Comparison of ENCODE assay signal across 8 cellular contexts in the genomic region with DNA sequence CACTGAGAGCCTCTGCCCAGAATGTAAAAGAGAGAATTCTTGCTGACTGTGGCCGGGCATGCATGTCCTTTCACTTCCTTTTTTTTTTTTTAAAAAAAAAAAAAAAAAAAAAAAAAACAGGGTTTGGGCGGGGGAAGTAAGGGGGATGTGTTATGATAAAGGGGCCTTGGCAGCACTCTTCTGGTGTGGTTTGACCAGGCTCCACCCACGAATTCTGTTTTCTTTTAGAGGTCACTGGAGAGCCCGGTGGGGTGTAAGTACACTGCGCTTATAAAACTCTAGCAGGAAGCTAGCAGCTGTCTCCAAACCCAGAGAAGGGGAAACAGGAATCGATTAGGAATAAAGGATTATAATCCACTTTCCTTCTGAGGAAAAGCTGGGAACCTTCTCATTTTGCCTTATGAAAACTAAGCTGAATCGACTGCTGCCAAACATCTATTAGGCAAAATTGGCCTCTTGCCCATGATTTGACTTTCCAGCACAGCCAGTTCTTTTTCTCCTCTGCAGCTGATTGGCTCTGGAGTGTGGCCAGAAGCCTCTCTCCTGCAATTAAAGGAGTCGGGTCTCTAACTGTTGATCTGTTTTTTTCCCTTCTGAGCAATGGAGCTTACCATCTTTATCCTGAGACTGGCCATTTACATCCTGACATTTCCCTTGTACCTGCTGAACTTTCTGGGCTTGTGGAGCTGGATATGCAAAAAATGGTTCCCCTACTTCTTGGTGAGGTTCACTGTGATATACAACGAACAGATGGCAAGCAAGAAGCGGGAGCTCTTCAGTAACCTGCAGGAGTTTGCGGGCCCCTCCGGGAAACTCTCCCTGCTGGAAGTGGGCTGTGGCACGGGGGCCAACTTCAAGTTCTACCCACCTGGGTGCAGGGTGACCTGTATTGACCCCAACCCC. TPM values are rescaled to one million over a fixed set of nuclear protein-coding genes. Genes with fewer than 3 reads are reported as not detected.
DNase-seq lines count a peak whose midpoint lies in the region; FAIRE-seq and TF ChIP-seq lines count a peak whose summit lies in the region.

No MANE protein-coding gene starts in this region.

- H3K4me3 ChIP-seq in Loucy (ENCODE audit: low read length, poor library complexity, severe bottlenecking) (peak overlapping the region; percentile 92), choroid plexus epithelial cell (ENCODE audit: low read depth, low read length) (peak overlapping the region; percentile 72), keratinocyte (ENCODE audit: control insufficient read depth in 2 of 3, extremely low read depth in 1 of 3, insufficient read depth in 2 of 3, low read depth in 1 of 3, low read length in 3 of 3) (peak overlapping the region; percentile 17 to 74 (median 68)), small intestine (ENCODE audit: low read depth in 1 of 2, low read length in 2 of 2) (peak overlapping the region; percentile 63 to 79)

- no peaks in the 10 kb centered on the region for H3F3A ChIP-seq in Loucy (ENCODE audit: low read depth)

- FAIRE-seq in keratinocyte (lab: Jason Lieb, UNC) = peak; percentile 83
- no peak for FAIRE-seq in small intestine (lab: Jason Lieb, UNC)

- H3K9me2 ChIP-seq in Loucy (replicated peaks; ENCODE audit: low read depth, low read length) = no peaks in the 10 kb centered on the region

- H3K9me3 ChIP-seq in Loucy (ENCODE audit: insufficient read depth, low read depth, low read length) = no peaks in the 10 kb centered on the region
- H3K9me3 ChIP-seq in keratinocyte (ENCODE audit: control insufficient read depth, low read depth, low read length) = no peaks in the 10 kb centered on the region
- H3K9me3 ChIP-seq in small intestine (ENCODE audit: control insufficient read depth, low read depth) = no peaks in the 10 kb centered on the region

- H2AFZ ChIP-seq in Loucy (ENCODE audit: low read length) (peak overlapping the region; percentile 78), keratinocyte (ENCODE audit: control insufficient read depth, low read length) (peak overlapping the region; percentile 86)

- H3K27me3 Mint-ChIP-seq in activated naive CD4-positive, alpha-beta T cell treated with anti-CD3 and anti-CD28 coated beads, Interleukin-2, amount 50 U/mL, for 24 hours = peaks cover 1% of the 10 kb centered on the region

- H3K9ac ChIP-seq in Loucy (ENCODE audit: low read depth, low read length, poor library complexity, severe bottlenecking) = peak overlapping the region; percentile 93
- H3K9ac ChIP-seq in keratinocyte (ENCODE audit: control insufficient read depth, extremely low read depth, insufficient read depth, low read length) = peak overlapping the region; percentile 46

- DNase-seq in activated naive CD4-positive, alpha-beta T cell treated with Interleukin-2 at 50 U/mL for 16 hours = no peak
- DNase-seq in HEK293T (ENCODE audit: extremely low spot score) (peak; percentile 67), choroid plexus epithelial cell (ENCODE audit: low read depth) (peak; percentile 97), keratinocyte (ENCODE audit: low read depth, low spot score) (no peak), small intestine (peak; percentile 96)

- dilution Hi-C loops in keratinocyte (cut with MboI; ENCODE audit: extremely low pct_ligation_motif_present, low sequenced_read_pairs) = no loop called here

- H3K27me3 ChIP-seq in Loucy (ENCODE audit: insufficient read depth, low read length, poor library complexity, severe bottlenecking) (no peaks in the 10 kb centered on the region), keratinocyte (ENCODE audit: control insufficient read depth, extremely low read depth, insufficient read depth, low read length) (no peaks in the 10 kb centered on the region), small intestine (ENCODE audit: control insufficient read depth in 2 of 2, insufficient read depth in 2 of 2, low read length in 2 of 2) (no peaks in the 10 kb centered on the region)

- peaks cover 27% of the 10 kb centered on the region for H3K4me1 Mint-ChIP-seq in activated naive CD4-positive, alpha-beta T cell treated with anti-CD3 and anti-CD28 coated beads, Interleukin-2, amount 50 U/mL, for 24 hours

- H3K36me3 ChIP-seq in Loucy (ENCODE audit: insufficient read depth, low read length) = no peaks in the 10 kb centered on the region
- H3K36me3 ChIP-seq in keratinocyte (ENCODE audit: control insufficient read depth in 2 of 2, extremely low read depth in 1 of 2, insufficient read depth in 2 of 2, low read length in 2 of 2) = no peaks in the 10 kb centered on the region
- H3K36me3 ChIP-seq in small intestine (ENCODE audit: control insufficient read depth in 2 of 2, insufficient read depth in 2 of 2, low read length in 2 of 2) = no peaks in the 10 kb centered on the region

- H3K79me2 ChIP-seq in Loucy (ENCODE audit: insufficient read depth, low read length) = peaks cover 50% of the 10 kb centered on the region
- H3K79me2 ChIP-seq in keratinocyte (ENCODE audit: control insufficient read depth, insufficient read depth, low read length) = no peaks in the 10 kb centered on the region

- H3K4me2 ChIP-seq in Loucy (ENCODE audit: low read depth, low read length, poor library complexity, severe bottlenecking) (peak overlapping the region; percentile 98), keratinocyte (ENCODE audit: control insufficient read depth, extremely low read depth, insufficient read depth, low read depth, low read length) (peak overlapping the region; percentile 88)

- no peaks in the 10 kb centered on the region for H3K36me3 Mint-ChIP-seq in activated naive CD4-positive, alpha-beta T cell treated with anti-CD3 and anti-CD28 coated beads, Interleukin-2, amount 50 U/mL, for 24 hours

- peaks cover 3% of the 10 kb centered on the region for H3K9me1 ChIP-seq in keratinocyte (ENCODE audit: control insufficient read depth, extremely low read depth, insufficient read depth, low read length)

- peak overlapping the region; percentile 59 for H3K4me3 Mint-ChIP-seq in activated naive CD4-positive, alpha-beta T cell treated with anti-CD3 and anti-CD28 coated beads, Interleukin-2, amount 50 U/mL, for 24 hours

- POLR2A ChIA-PET in HEK293T (lab: Yijun Ruan, JAX) = interaction anchor here (1.2 to 1.9 kb wide), 4 partner anchors 10 to 103 kb away, joined by 3 to 8 read pairs (median 4); a partner anchor contains a TSS

- peaks cover 12% of the 10 kb centered on the region for H4K20me1 ChIP-seq in Loucy (ENCODE audit: insufficient read depth, low read length, poor library complexity, severe bottlenecking)
- H4K20me1 ChIP-seq in keratinocyte (ENCODE audit: control insufficient read depth, extremely low read depth, insufficient read depth, low read length) = no peaks in the 10 kb centered on the region

- WGBS in small intestine, 3 donors = 2 to 5% (median 3%) methylated on average over 13 of the region's 13 CpGs

- peak; percentile 61; the same call in 1 of the 2 replicates for TF ChIP-seq POLR2A in Raji (IDR thresholded peaks at IDR 0.05; ENCODE audit: insufficient read depth, low read depth, low read length)

- no peaks in the 10 kb centered on the region for H3K9me3 Mint-ChIP-seq in activated naive CD4-positive, alpha-beta T cell treated with anti-CD3 and anti-CD28 coated beads, Interleukin-2, amount 50 U/mL, for 24 hours

- no peak for TF ChIP-seq CTCF in Loucy (conservative IDR thresholded peaks at IDR 0.05; ENCODE audit: low read length)
- no peak for TF ChIP-seq CTCF in choroid plexus epithelial cell (conservative IDR thresholded peaks at IDR 0.05; ENCODE audit: low read depth, low read length)
- TF ChIP-seq CTCF in keratinocyte (optimal IDR thresholded peaks at IDR 0.05 in 1 of 3, IDR thresholded peaks at IDR 0.05 in 1 of 3, conservative IDR thresholded peaks at IDR 0.05 in 1 of 3; ENCODE audit: extremely low read depth in 1 of 3, insufficient read depth in 2 of 3, low read length in 3 of 3) = no peak

- H3K4me1 ChIP-seq in Loucy (ENCODE audit: insufficient read depth, low read length, poor library complexity, severe bottlenecking) = peaks cover 58% of the 10 kb centered on the region
- H3K4me1 ChIP-seq in keratinocyte (ENCODE audit: control insufficient read depth, extremely low read depth, insufficient read depth, low read length) = peaks cover 45% of the 10 kb centered on the region
- H3K4me1 ChIP-seq in small intestine (ENCODE audit: control insufficient read depth in 2 of 2, insufficient read depth in 1 of 2, low read depth in 1 of 2, low read length in 1 of 2) = peaks cover 0 to 4% of the 10 kb centered on the region in 2 donors

- CTCF ChIA-PET in HEK293T (lab: Yijun Ruan, JAX) = interaction anchor here (0.9 to 1.2 kb wide), 3 partner anchors 79 to 104 kb away, joined by 3 to 6 read pairs (median 3); no protein-coding TSS in a partner anchor

- peak overlapping the region; percentile 38 for H3K27ac ChIP-seq in keratinocyte (ENCODE audit: control insufficient read depth, insufficient read depth, low read length)
- peak overlapping the region; percentile 69 to 93 for H3K27ac ChIP-seq in small intestine (ENCODE audit: low read depth in 1 of 2, low read length in 1 of 2)

- H3K27ac Mint-ChIP-seq in activated naive CD4-positive, alpha-beta T cell treated with anti-CD3 and anti-CD28 coated beads, Interleukin-2, amount 50 U/mL, for 24 hours = peak overlapping the region; percentile 41

TF ChIP-seq in HEK293T, 16 proteins besides CTCF, POLR2A, EP300 and RAD21:
- TF ChIP-seq ZNF384 (IDR thresholded peaks at IDR 0.05) (peak; percentile 93), FOXM1 (IDR thresholded peaks at IDR 0.05; ENCODE audit: borderline replicate concordance) (no peak), ELF4 (IDR thresholded peaks at IDR 0.05) (no peak), SP1 (IDR thresholded peaks at IDR 0.05) (no peak)
- TF ChIP-seq, protein P1, sequence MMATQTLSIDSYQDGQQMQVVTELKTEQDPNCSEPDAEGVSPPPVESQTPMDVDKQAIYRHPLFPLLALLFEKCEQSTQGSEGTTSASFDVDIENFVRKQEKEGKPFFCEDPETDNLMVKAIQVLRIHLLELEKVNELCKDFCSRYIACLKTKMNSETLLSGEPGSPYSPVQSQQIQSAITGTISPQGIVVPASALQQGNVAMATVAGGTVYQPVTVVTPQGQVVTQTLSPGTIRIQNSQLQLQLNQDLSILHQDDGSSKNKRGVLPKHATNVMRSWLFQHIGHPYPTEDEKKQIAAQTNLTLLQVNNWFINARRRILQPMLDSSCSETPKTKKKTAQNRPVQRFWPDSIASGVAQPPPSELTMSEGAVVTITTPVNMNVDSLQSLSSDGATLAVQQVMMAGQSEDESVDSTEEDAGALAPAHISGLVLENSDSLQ (IDR thresholded peaks at IDR 0.05) = no peak

RNA-seq across cellular contexts. Expression of a gene that starts 27.7 kb away (rescaled TPM):
- polyA plus RNA-seq in keratinocyte = not detected in 3 replicates
- not detected for polyA plus RNA-seq in keratinocyte (2011; ENCODE audit: low read depth)
- not detected in 2 replicates for polyA plus RNA-seq in keratinocyte (2011; cell fraction: cytosol; rRNA removed)
- not detected in 2 replicates for polyA plus RNA-seq in keratinocyte (2011; cell fraction: nucleus; rRNA removed)
- polyA plus RNA-seq in keratinocyte (2012; ENCODE audit: low replicate concordance) = not detected in 2 replicates
- not detected in 3 replicates for polyA minus RNA-seq in keratinocyte
- polyA minus RNA-seq in keratinocyte (2011; cell fraction: cytosol; rRNA and poly(A)+ RNA removed) = not detected
- polyA minus RNA-seq in keratinocyte (2011; cell fraction: nucleus; rRNA and poly(A)+ RNA removed) = not detected in 2 replicates
- polyA plus RNA-seq in small intestine = not detected

Comparison
In these comparisons a context has a peak if more than half of its experiments do, and no peak if none do; other contexts are left out.
1. DNase-seq: peak in HEK293T (single experiment), choroid plexus epithelial cell (single experiment) and small intestine (single experiment); none in activated naive CD4-positive, alpha-beta T cell treated with Interleukin-2 at 50 U/mL for 16 hours (single experiment) and keratinocyte (single experiment).
2. Peak in every context shown above with its lines, with median percentiles within 50 percentile points of each other: H3K4me3 ChIP-seq.